ENCODE assay signal across 1 cellular context in genomic region chr6:142716097-142716496, GRCh38.
A peak's percentile ranks its signal among the peaks of the same experiment; 100 is the strongest.
TF ChIP-seq lines count a peak whose summit lies in the region.

No MANE protein-coding gene starts in this region.

TF ChIP-seq in HepG2, 621 proteins besides CTCF, POLR2A, EP300 and RAD21 (continued from another document and continues in another):
- TF ChIP-seq NR2F1 (CRISPR knock-in tag; IDR thresholded peaks at IDR 0.05) (0 out of 4 replicates have a peak, but pooled peaks of 1 of the 2 experiments have one; percentile 16), CEBPG (CRISPR knock-in tag; IDR thresholded peaks at IDR 0.05) (peak; percentile 10; the same call in 1 of the 2 replicates), NR2C2 (CRISPR knock-in tag; IDR thresholded peaks at IDR 0.05; ENCODE audit: borderline replicate concordance) (peak; percentile 25; the same call in 1 of the 2 replicates), ZNF572 (CRISPR knock-in tag; IDR thresholded peaks at IDR 0.05) (0 out of 2 replicates have a peak, but pooled peaks have one; percentile 28), ZFP36L1 (CRISPR knock-in tag; IDR thresholded peaks at IDR 0.05) (no peak), IRF2 (CRISPR knock-in tag; IDR thresholded peaks at IDR 0.05) (peak; percentile 48; the same call in 1 of the 2 replicates), SOX6 (IDR thresholded peaks at IDR 0.05) (no peak), SOX6 (CRISPR knock-in tag; IDR thresholded peaks at IDR 0.05) (peak; percentile 62), SAP130 (CRISPR knock-in tag; IDR thresholded peaks at IDR 0.05; ENCODE audit: low read depth) (peak; percentile 64), ZMYM4 (CRISPR knock-in tag; IDR thresholded peaks at IDR 0.05) (peak; percentile 85), ZNF292 (CRISPR knock-in tag; IDR thresholded peaks at IDR 0.05; ENCODE audit: borderline replicate concordance, low read depth) (peak; percentile 27; the same call in 1 of the 2 replicates), ZNF792 (CRISPR knock-in tag; IDR thresholded peaks at IDR 0.05) (peak; percentile 52; the same call in 1 of the 2 replicates), NFRKB (IDR thresholded peaks at IDR 0.05) (no peak), RARA (CRISPR knock-in tag; IDR thresholded peaks at IDR 0.05) (peak; percentile 56; the same call in 1 of the 2 replicates), ZNF644 (CRISPR knock-in tag; IDR thresholded peaks at IDR 0.05; ENCODE audit: low read depth) (peak; percentile 80; the same call in 1 of the 2 replicates), NR0B2 (CRISPR knock-in tag; IDR thresholded peaks at IDR 0.05) (no peak), ZNF646 (CRISPR knock-in tag; IDR thresholded peaks at IDR 0.05) (peak; percentile 21; the same call in 1 of the 2 replicates), LCORL (IDR thresholded peaks at IDR 0.05) (no peak), LCORL (CRISPR knock-in tag; IDR thresholded peaks at IDR 0.05) (0 out of 2 replicates have a peak, but pooled peaks have one; percentile 20), BCLAF1 (IDR thresholded peaks at IDR 0.05) (no peak), ELF1 (CRISPR knock-in tag; IDR thresholded peaks at IDR 0.05) (0 out of 2 replicates have a peak, but pooled peaks have one; percentile 17), ERF (CRISPR knock-in tag; IDR thresholded peaks at IDR 0.05) (peak; percentile 63; the same call in 1 of the 2 replicates), ZSCAN9 (CRISPR knock-in tag; IDR thresholded peaks at IDR 0.05; ENCODE audit: borderline replicate concordance) (peak; percentile 63; the same call in 1 of the 2 replicates), ARID3A (IDR thresholded peaks at IDR 0.05; ENCODE audit: low read depth, low read length) (peak; percentile 65; the same call in 1 of the 2 replicates), TBX2 (CRISPR knock-in tag; IDR thresholded peaks at IDR 0.05; ENCODE audit: borderline replicate concordance) (peak; percentile 58; the same call in 1 of the 2 replicates), ZSCAN21 (CRISPR knock-in tag; IDR thresholded peaks at IDR 0.05; ENCODE audit: borderline replicate concordance) (no peak), SPEN (CRISPR knock-in tag; IDR thresholded peaks at IDR 0.05; ENCODE audit: low read depth) (peak; percentile 17; the same call in 1 of the 2 replicates), ELF3 (CRISPR knock-in tag; IDR thresholded peaks at IDR 0.05) (peak; percentile 42; the same call in 1 of the 2 replicates), DRAP1 (CRISPR knock-in tag; IDR thresholded peaks at IDR 0.05) (0 out of 2 replicates have a peak, but pooled peaks have one; percentile 34), TEAD3 (CRISPR knock-in tag; optimal IDR thresholded peaks at IDR 0.05; ENCODE audit: borderline replicate concordance) (peak; percentile 73), LBX2 (CRISPR knock-in tag; IDR thresholded peaks at IDR 0.05; ENCODE audit: borderline replicate concordance) (no peak), SP1 (IDR thresholded peaks at IDR 0.05) (no peak), SP1 (CRISPR knock-in tag; IDR thresholded peaks at IDR 0.05) (no peak), TCF12 (IDR thresholded peaks at IDR 0.05) (no peak), TCF12 (CRISPR knock-in tag; IDR thresholded peaks at IDR 0.05) (no peak), ASH2L (IDR thresholded peaks at IDR 0.05; ENCODE audit: insufficient read length, low read depth, low read length) (peak; percentile 33), FOXO1 (CRISPR knock-in tag; IDR thresholded peaks at IDR 0.05) (peak; percentile 86), HNRNPK (IDR thresholded peaks at IDR 0.05; ENCODE audit: low read depth, low read length, poor library complexity, severe bottlenecking) (no peak), HDAC2 (CRISPR knock-in tag; IDR thresholded peaks at IDR 0.05) (peak; percentile 23; the same call in 1 of the 2 replicates), PBX3 (CRISPR knock-in tag; IDR thresholded peaks at IDR 0.05; ENCODE audit: borderline replicate concordance) (no peak), ZNF350 (CRISPR knock-in tag; IDR thresholded peaks at IDR 0.05; ENCODE audit: borderline replicate concordance, low read depth) (peak; percentile 27; the same call in 1 of the 2 replicates), ZMAT5 (CRISPR knock-in tag; IDR thresholded peaks at IDR 0.05; ENCODE audit: borderline replicate concordance, low read depth) (no peak), SOX13 (IDR thresholded peaks at IDR 0.05) (no peak), SOX13 (CRISPR knock-in tag; conservative IDR thresholded peaks at IDR 0.05 in 1 of 2, IDR thresholded peaks at IDR 0.05 in 1 of 2) (peak in 1 of 2 experiments; percentile 54; a peak in 1 of 4 replicates), PAXIP1 (CRISPR knock-in tag; conservative IDR thresholded peaks at IDR 0.05) (peak; percentile 66), RBM39 (IDR thresholded peaks at IDR 0.05; ENCODE audit: low read depth, low read length, poor library complexity, severe bottlenecking) (no peak), CHCHD3 (CRISPR knock-in tag; IDR thresholded peaks at IDR 0.05) (no peak)
